Comparison of ENCODE assay signal across 2 cellular contexts in the genomic region with DNA sequence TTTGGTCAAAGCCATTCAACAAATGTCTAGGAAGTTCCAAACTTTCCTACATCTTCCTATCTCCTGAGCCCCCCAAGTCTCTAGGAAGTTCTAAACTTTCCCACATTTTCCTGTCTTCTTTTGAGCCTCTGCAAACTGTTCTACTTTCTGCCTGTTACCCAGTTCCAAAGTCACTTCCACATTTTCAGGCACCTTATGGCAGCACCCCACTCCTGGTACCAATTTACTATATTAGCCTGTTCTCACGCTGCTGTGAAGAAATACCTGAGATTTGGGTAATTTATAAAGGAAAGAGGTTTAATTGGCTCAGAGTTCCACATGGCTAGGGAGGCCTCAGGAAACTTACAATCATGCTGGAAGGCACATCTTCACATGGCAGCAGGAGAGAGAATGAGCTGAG.
A peak's percentile ranks its signal among the peaks of the same experiment; 100 is the strongest.
TF ChIP-seq lines count a peak whose summit lies in the region.

No MANE protein-coding gene starts in this region.

TF ChIP-seq in HEK293, 187 proteins besides CTCF, POLR2A, EP300 and RAD21 (continued from another document):
- TF ChIP-seq ZNF707 (tag by site-specific recombination; IDR thresholded peaks at IDR 0.05): peak; percentile 80
- TF ChIP-seq, protein P1, sequence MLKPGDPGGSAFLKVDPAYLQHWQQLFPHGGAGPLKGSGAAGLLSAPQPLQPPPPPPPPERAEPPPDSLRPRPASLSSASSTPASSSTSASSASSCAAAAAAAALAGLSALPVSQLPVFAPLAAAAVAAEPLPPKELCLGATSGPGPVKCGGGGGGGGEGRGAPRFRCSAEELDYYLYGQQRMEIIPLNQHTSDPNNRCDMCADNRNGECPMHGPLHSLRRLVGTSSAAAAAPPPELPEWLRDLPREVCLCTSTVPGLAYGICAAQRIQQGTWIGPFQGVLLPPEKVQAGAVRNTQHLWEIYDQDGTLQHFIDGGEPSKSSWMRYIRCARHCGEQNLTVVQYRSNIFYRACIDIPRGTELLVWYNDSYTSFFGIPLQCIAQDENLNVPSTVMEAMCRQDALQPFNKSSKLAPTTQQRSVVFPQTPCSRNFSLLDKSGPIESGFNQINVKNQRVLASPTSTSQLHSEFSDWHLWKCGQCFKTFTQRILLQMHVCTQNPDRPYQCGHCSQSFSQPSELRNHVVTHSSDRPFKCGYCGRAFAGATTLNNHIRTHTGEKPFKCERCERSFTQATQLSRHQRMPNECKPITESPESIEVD (tag by site-specific recombination; IDR thresholded peaks at IDR 0.05): no peak

TF ChIP-seq in K562, 482 proteins besides CTCF, POLR2A, EP300 and RAD21 (continued from another document):
- TF ChIP-seq, protein P2, sequence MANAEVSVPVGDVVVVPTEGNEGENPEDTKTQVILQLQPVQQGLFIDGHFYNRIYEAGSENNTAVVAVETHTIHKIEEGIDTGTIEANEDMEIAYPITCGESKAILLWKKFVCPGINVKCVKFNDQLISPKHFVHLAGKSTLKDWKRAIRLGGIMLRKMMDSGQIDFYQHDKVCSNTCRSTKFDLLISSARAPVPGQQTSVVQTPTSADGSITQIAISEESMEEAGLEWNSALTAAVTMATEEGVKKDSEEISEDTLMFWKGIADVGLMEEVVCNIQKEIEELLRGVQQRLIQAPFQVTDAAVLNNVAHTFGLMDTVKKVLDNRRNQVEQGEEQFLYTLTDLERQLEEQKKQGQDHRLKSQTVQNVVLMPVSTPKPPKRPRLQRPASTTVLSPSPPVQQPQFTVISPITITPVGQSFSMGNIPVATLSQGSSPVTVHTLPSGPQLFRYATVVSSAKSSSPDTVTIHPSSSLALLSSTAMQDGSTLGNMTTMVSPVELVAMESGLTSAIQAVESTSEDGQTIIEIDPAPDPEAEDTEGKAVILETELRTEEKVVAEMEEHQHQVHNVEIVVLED (CRISPR knock-in tag; IDR thresholded peaks at IDR 0.05): no peak
